ENCODE assay signal across 15 cellular contexts in genomic region chrX:7144126-7144525, GRCh38. TPM values are rescaled to one million over a fixed set of nuclear protein-coding genes. Genes with fewer than 3 reads are reported as not detected.
A peak's percentile ranks its signal among the peaks of the same experiment; 100 is the strongest.
DNase-seq lines count a peak whose midpoint lies in the region; ATAC-seq, FAIRE-seq and TF ChIP-seq lines count a peak whose summit lies in the region.
"Had no signal": no experiment of that assay in that cellular context is flagged by ENCODE, and none has a peak within 500 bp of the region (broad histone marks: within the 10 kb centered on the region; RNA-seq: fewer than 3 reads in every experiment).

No MANE protein-coding gene starts in this region.

- peaks cover 51% of the 10 kb centered on the region; the same call in 1 of the 2 replicates for H3K79me2 ChIP-seq in OCI-LY7 (ENCODE audit: insufficient read depth, low read depth, low read length)

- intact Hi-C loops in Caco-2 (cut with micrococcal nuclease; ENCODE audit: unreplicated experiment) (loop anchor here (1.0 kb wide), 1 partner anchor 12 kb away; no protein-coding TSS in a partner anchor), OCI-LY7 (cut with micrococcal nuclease; ENCODE audit: unreplicated experiment) (no loop called here), left lung (cut with DNase I) (no loop called here)

- TF ChIP-seq EP300 in A549 (IDR thresholded peaks at IDR 0.05) = no peak

- H3K4me3 ChIP-seq in A549 (no peak overlapping the region), Caco-2 (ENCODE audit: low read depth, low read length) (no peak overlapping the region), OCI-LY7 (ENCODE audit: low read depth, low read length, poor library complexity, severe bottlenecking) (no peak overlapping the region), left lung (no peak overlapping the region)
- H3K4me3 ChIP-seq: HAP-1 had no signal

- H3K4me2 ChIP-seq in A549 (peak overlapping the region; percentile 91), OCI-LY7 (ENCODE audit: low read length) (peak overlapping the region; percentile 90)

- H2AFZ ChIP-seq in OCI-LY7 (ENCODE audit: low read length) = no peak overlapping the region

- no TSS peak for BruUV-seq in Caco-2 (replicated peaks; lab: Mats Ljungman, UMichigan)
- BruUV-seq in OCI-LY7 (replicated peaks; lab: Mats Ljungman, UMichigan) = no TSS peak

- CTCF ChIA-PET in A549 (lab: Yijun Ruan, JAX) = no interaction called here
- CTCF ChIA-PET in Caco-2 (lab: Charles Lee) = interaction anchor here (1.0 kb wide), 1 partner anchor 11 kb away, joined by 3 read pairs; no protein-coding TSS in a partner anchor
- CTCF ChIA-PET in OCI-LY7 (lab: Charles Lee; ENCODE audit: unreplicated experiment) = interaction anchor here (1.6 kb wide), 1 partner anchor 11 kb away, joined by 4 read pairs; no protein-coding TSS in a partner anchor

- peak overlapping the region; percentile 44 for H3K4me3 Mint-ChIP-seq in Caco-2 (ENCODE audit: unreplicated experiment)
- H3K4me3 Mint-ChIP-seq in osteocyte (ENCODE audit: unreplicated experiment) = no peak overlapping the region
- H3K4me3 Mint-ChIP-seq: CD8-positive, alpha-beta T cell had no signal

- peaks cover 12% of the 10 kb centered on the region for H3K36me3 Mint-ChIP-seq in Caco-2 (ENCODE audit: insufficient read depth, unreplicated experiment)
- H3K36me3 Mint-ChIP-seq in osteocyte (ENCODE audit: unreplicated experiment) = peaks cover 3% of the 10 kb centered on the region
- H3K36me3 Mint-ChIP-seq: IgD-negative memory B cell had no signal

- H3K4me1 Mint-ChIP-seq in Caco-2 (ENCODE audit: low read depth, unreplicated experiment) (peaks cover 7% of the 10 kb centered on the region), osteocyte (ENCODE audit: unreplicated experiment) (peaks cover 18% of the 10 kb centered on the region)

- H3K36me3 ChIP-seq in Caco-2 (ENCODE audit: control insufficient read depth, insufficient read depth, low read length) (no peaks in the 10 kb centered on the region), OCI-LY7 (ENCODE audit: insufficient read depth, low read length) (peaks cover 17% of the 10 kb centered on the region), left lung (no peaks in the 10 kb centered on the region)
- H3K36me3 ChIP-seq: HAP-1 had no signal

- FAIRE-seq in A549 (lab: Jason Lieb, UNC) = no peak
- FAIRE-seq in H54 (lab: Jason Lieb, UNC) = no peak

- DNase-seq in A549 (ENCODE audit: low read depth in 1 of 2, low spot score in 1 of 2) (no peak), Caco-2 (peak in 1 of 2 experiments; percentile 16), OCI-LY7 (ENCODE audit: low spot score) (no peak), left lung (no peak), osteocyte (ENCODE audit: extremely low spot score, unreplicated experiment) (no peak), NCI-H774 (lab: John Stamatoyannopoulos, UW) (no peak), H54 (ENCODE audit: insufficient read length, low spot score) (no peak), RPMI8226 (no peak)
- DNase-seq: CD8-positive, alpha-beta T cell; NCI-H1930; NCI-H2171 treated with DMSO at 0.1 percent for 48 hours; NCI-H82 had no signal

- H3K4me1 ChIP-seq in A549 (peaks cover 40% of the 10 kb centered on the region), Caco-2 (peaks cover 29% of the 10 kb centered on the region), OCI-LY7 (ENCODE audit: insufficient read depth, low read length, poor library complexity, severe bottlenecking) (peaks cover 26% of the 10 kb centered on the region), left lung (peaks cover 7 to 18% of the 10 kb centered on the region in 2 donors)

- TF ChIP-seq POLR2A in A549 (IDR thresholded peaks at IDR 0.05; ENCODE audit: low read length) (no peak), H54 (IDR thresholded peaks at IDR 0.05; ENCODE audit: low read depth, low read length) (no peak)

- H3K27ac Mint-ChIP-seq in Caco-2 (ENCODE audit: unreplicated experiment) = peak overlapping the region; percentile 87
- H3K27ac Mint-ChIP-seq in osteocyte (ENCODE audit: unreplicated experiment) = no peak overlapping the region
- H3K27ac Mint-ChIP-seq: CD8-positive, alpha-beta T cell had no signal

- H3K9me2 ChIP-seq in OCI-LY7 (ENCODE audit: insufficient read depth, low read length) = no peaks in the 10 kb centered on the region

- whole genome bisulfite sequencing in A549 (ENCODE audit: missing lambda C conversion rate) = 77% methylated on average over 6 of the region's 6 CpGs

- H3K27ac ChIP-seq in A549 = 0 out of 6 replicates have a peak overlapping the region, but pooled peaks of 1 of the 2 experiments have one; percentile 18
- H3K27ac ChIP-seq in OCI-LY7 (ENCODE audit: low read depth, low read length, poor library complexity, severe bottlenecking) = no peak overlapping the region
- no peak overlapping the region for H3K27ac ChIP-seq in left lung
- H3K27ac ChIP-seq: RWPE1 had no signal

- H3K27me3 ChIP-seq in Caco-2 (replicated peaks; ENCODE audit: control insufficient read depth, insufficient read depth, low read length) (no peaks in the 10 kb centered on the region), left lung (no peaks in the 10 kb centered on the region)

- H3K9me3 Mint-ChIP-seq in Caco-2 (ENCODE audit: unreplicated experiment) (no peaks in the 10 kb centered on the region), osteocyte (ENCODE audit: unreplicated experiment) (no peaks in the 10 kb centered on the region)
- H3K9me3 Mint-ChIP-seq: CD8-positive, alpha-beta T cell; IgD-negative memory B cell had no signal

- TF ChIP-seq CTCF in A549 (IDR thresholded peaks at IDR 0.05) (no peak), Caco-2 (IDR thresholded peaks at IDR 0.05; ENCODE audit: insufficient read depth in 1 of 2, low read depth in 1 of 2, low read length in 1 of 2, severe bottlenecking in 1 of 2, unreplicated experiment in 1 of 2) (no peak), OCI-LY7 (conservative IDR thresholded peaks at IDR 0.05; ENCODE audit: low read length) (no peak), left lung (IDR thresholded peaks at IDR 0.05) (no peak), osteocyte (IDR thresholded peaks at IDR 0.05) (no peak)

- H3K9me3 ChIP-seq in A549 = no peaks in the 10 kb centered on the region
- H3K9me3 ChIP-seq in Caco-2 = no peaks in the 10 kb centered on the region
- H3K9me3 ChIP-seq in OCI-LY7 (ENCODE audit: low read length) = no peaks in the 10 kb centered on the region
- H3K9me3 ChIP-seq in left lung = no peaks in the 10 kb centered on the region
- H3K9me3 ChIP-seq: HAP-1 had no signal

- ATAC-seq in A549 = no peak
- ATAC-seq in left lung = peak; percentile 3
- ATAC-seq: CD8-positive, alpha-beta T cell had no signal

- H4K20me1 ChIP-seq in OCI-LY7 (ENCODE audit: insufficient read depth, low read length) = no peaks in the 10 kb centered on the region

- H3K27me3 Mint-ChIP-seq in Caco-2 (ENCODE audit: insufficient read depth, unreplicated experiment) = no peaks in the 10 kb centered on the region
- H3K27me3 Mint-ChIP-seq in osteocyte (ENCODE audit: unreplicated experiment) = no peaks in the 10 kb centered on the region
- H3K27me3 Mint-ChIP-seq: IgD-negative memory B cell had no signal

- TF ChIP-seq RAD21 in A549 (conservative IDR thresholded peaks at IDR 0.05 in 1 of 2, IDR thresholded peaks at IDR 0.05 in 1 of 2) = no peak

- POLR2A ChIA-PET in A549 (lab: Yijun Ruan, JAX) (no interaction called here), Caco-2 (lab: Charles Lee) (interaction anchor here (0.6 kb wide), 1 partner anchor 11 kb away, joined by 3 read pairs; no protein-coding TSS in a partner anchor), OCI-LY7 (lab: Charles Lee) (interaction anchor here (3.5 kb wide), 1 partner anchor 10 kb away, joined by 38 read pairs; no protein-coding TSS in a partner anchor)

TF ChIP-seq in A549, 52 proteins besides CTCF, POLR2A, EP300 and RAD21 (continues in another document):
- no peak for TF ChIP-seq GATA3 (IDR thresholded peaks at IDR 0.05; ENCODE audit: borderline replicate concordance)
- TF ChIP-seq USF2 (IDR thresholded peaks at IDR 0.05) = no peak
- TF ChIP-seq POLR2AphosphoS2 (conservative IDR thresholded peaks at IDR 0.05; ENCODE audit: low read length) = no peak
- no peak for TF ChIP-seq PBX3 (IDR thresholded peaks at IDR 0.05)
- TF ChIP-seq EHMT2 (IDR thresholded peaks at IDR 0.05; ENCODE audit: low read depth) = no peak
- TF ChIP-seq ZC3H11A (IDR thresholded peaks at IDR 0.05) = no peak
- no peak for TF ChIP-seq KDM1A (IDR thresholded peaks at IDR 0.05; ENCODE audit: low read depth)

RNA-seq across cellular contexts. Expression of gene STS, which starts 3.4 kb away (rescaled TPM):
- polyA plus RNA-seq in A549 (2011; rRNA removed) = 2.4 and 3.1 TPM in 2 replicates
- 0.46 and 0.57 TPM in 2 replicates for polyA plus RNA-seq in A549 (2012; cell fraction: cytosol; rRNA removed)
- polyA plus RNA-seq in A549 (2012; cell fraction: nucleus; rRNA removed) = 0.31 TPM in 2 replicates
- 1.9 to 2.3 TPM (median 2.1 TPM) in 3 replicates for polyA plus RNA-seq in A549 (2017; fragmentation: RNase III; extraction: RNeasy Plus Mini Kit Qiagen cat#74134 plus additional on column Dnase treatment)
- 4.3 and 5.9 TPM in 2 replicates for polyA minus RNA-seq in A549 (2011; rRNA and poly(A)+ RNA removed)
- 49.1 and 70.0 TPM in 2 replicates for total RNA-seq in Caco-2 (2022)
- total RNA-seq in OCI-LY7 (2014; rRNA removed; shearing (Covaris generic)) = 15.2 and 16.3 TPM in 2 replicates
- total RNA-seq in OCI-LY7 (2022) = 40.3 and 47.0 TPM in 2 replicates
- 10 to 100 TPM; 13.7 to 33.8 TPM for total RNA-seq in left lung
- 13.3 and 13.5 TPM in 2 replicates for total RNA-seq in osteocyte

RNA-seq across cellular contexts. Expression of gene PUDP, which starts 3.8 kb away (rescaled TPM):
- polyA plus RNA-seq in A549 (2011; rRNA removed) = 49.2 and 50.7 TPM in 2 replicates
- 29.1 and 29.8 TPM in 2 replicates for polyA plus RNA-seq in A549 (2012; cell fraction: cytosol; rRNA removed)
- polyA plus RNA-seq in A549 (2012; cell fraction: nucleus; rRNA removed) = 15.6 and 16.2 TPM in 2 replicates
- polyA plus RNA-seq in A549 (2017; fragmentation: RNase III; extraction: RNeasy Plus Mini Kit Qiagen cat#74134 plus additional on column Dnase treatment) = 25.5 to 27.0 TPM (median 26.2 TPM) in 3 replicates
- polyA minus RNA-seq in A549 (2011; rRNA and poly(A)+ RNA removed) = 32.0 and 38.6 TPM in 2 replicates
- total RNA-seq in Caco-2 (2022) = 54.3 and 57.5 TPM in 2 replicates
- total RNA-seq in OCI-LY7 (2014; rRNA removed; shearing (Covaris generic)) = 8.8 and 21.1 TPM in 2 replicates
- 25.7 and 28.6 TPM in 2 replicates for total RNA-seq in OCI-LY7 (2022)
- 10 to 100 TPM; 13.8 to 26.1 TPM for total RNA-seq in left lung
- 18.4 and 21.9 TPM in 2 replicates for total RNA-seq in osteocyte
